8 cellular contexts compared by ENCODE assay signal in the genomic region with DNA sequence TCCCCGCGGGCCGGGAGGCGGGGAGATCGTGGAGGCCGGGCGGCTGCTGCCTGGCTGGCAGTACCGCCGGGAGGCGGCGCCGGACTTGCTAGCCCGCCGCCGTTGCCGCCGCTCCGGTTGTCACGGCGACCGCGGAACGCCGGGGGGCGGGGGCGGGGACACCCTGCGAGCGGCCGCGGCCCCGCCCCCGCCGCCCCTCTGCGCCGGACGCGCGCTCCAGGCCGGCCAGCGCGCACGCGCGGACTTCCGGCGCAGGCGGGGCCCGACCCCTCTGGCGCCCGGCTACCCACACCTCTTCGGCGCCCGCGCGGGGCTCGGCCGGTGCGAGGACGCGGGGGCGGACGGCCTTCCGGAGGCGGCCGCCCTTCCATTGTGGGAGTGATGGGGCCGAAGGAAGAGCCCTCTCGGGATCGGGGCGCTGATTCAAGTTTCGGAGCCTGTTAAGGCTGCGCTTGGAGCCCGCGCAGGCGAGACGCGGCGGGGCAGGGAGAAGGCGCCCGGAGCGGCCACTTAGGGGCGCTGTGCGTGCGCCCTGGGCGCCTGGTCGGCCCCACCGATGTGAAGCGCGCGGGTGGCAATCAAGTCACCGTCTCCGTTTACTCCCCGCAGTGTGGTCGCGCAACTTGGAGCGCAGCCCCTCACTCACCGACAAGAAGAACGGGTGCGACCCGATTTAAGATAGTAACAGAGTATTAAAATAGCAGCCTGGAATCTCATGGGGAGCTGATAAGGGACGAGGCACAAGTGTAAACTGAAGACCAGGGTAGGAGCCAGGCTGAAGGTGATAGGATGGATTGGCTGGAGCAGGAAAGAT. TPM values are rescaled to one million over a fixed set of nuclear protein-coding genes. Genes with fewer than 3 reads are reported as not detected.
DNase-seq lines count a peak whose midpoint lies in the region; ATAC-seq and TF ChIP-seq lines count a peak whose summit lies in the region.

No MANE protein-coding gene starts in this region.

- peaks cover 10% of the 10 kb centered on the region for H3K79me2 ChIP-seq in SU-DHL-6 (ENCODE audit: insufficient read depth, low read length)

- H3K4me2 ChIP-seq in SU-DHL-6 (ENCODE audit: low read depth, low read length, poor library complexity, severe bottlenecking) = peak overlapping the region; percentile 79

- intact Hi-C loops in heart left ventricle (cut with DNase I) = loop anchor here in 7 of 10 donors (5.0 to 10.0 kb wide), 6 partner anchors 73 to 363 kb away; no protein-coding TSS in a partner anchor
- intact Hi-C loops in posterior vena cava (cut with DNase I) = no loop called here
- intact Hi-C loops in upper lobe of right lung (cut with DNase I) = no loop called here

- WGBS in heart left ventricle, 4 donors = 0 to 1% (median 0%) methylated on average over 11 to 100 of the region's 100 CpGs

- ATAC-seq in HG02759 (IDR thresholded peaks at IDR 0.05; ENCODE audit: unreplicated experiment) = peak; percentile 86
- peak; percentile 86 to 94 (median 89) for ATAC-seq in heart left ventricle
- ATAC-seq in upper lobe of right lung = peak; percentile 93

- no peaks in the 10 kb centered on the region for H3K27me3 ChIP-seq in SU-DHL-6 (ENCODE audit: low read length)
- H3K27me3 ChIP-seq in adipocyte (replicated peaks; ENCODE audit: control insufficient read depth, insufficient read depth, low read length) = peaks cover 7% of the 10 kb centered on the region
- no peaks in the 10 kb centered on the region for H3K27me3 ChIP-seq in heart left ventricle
- no peaks in the 10 kb centered on the region for H3K27me3 ChIP-seq in upper lobe of right lung

- TF ChIP-seq CTCF in GM12874 (IDR thresholded peaks at IDR 0.05; ENCODE audit: insufficient read depth, low read depth, low read length) (peak; percentile 97), SU-DHL-6 (IDR thresholded peaks at IDR 0.05; ENCODE audit: insufficient read depth, low read length, poor library complexity, severe bottlenecking) (peak; percentile 98), heart left ventricle (IDR thresholded peaks at IDR 0.05) (peak; percentile 75 to 96 (median 86)), upper lobe of right lung (IDR thresholded peaks at IDR 0.05) (peak; percentile 84)

- H3K9me2 ChIP-seq in SU-DHL-6 (replicated peaks; ENCODE audit: insufficient read depth, low read length) = no peaks in the 10 kb centered on the region

- DNase-seq in NCI-H128 (lab: John Stamatoyannopoulos, UW; ENCODE audit: unreplicated experiment) (peak; percentile 74), adipocyte (ENCODE audit: low read depth) (peak; percentile 98), heart left ventricle (peak; percentile 95 to 97 (median 96)), posterior vena cava (ENCODE audit: low spot score) (peak; percentile 97), upper lobe of right lung (peak; percentile 98)

- H2AFZ ChIP-seq in SU-DHL-6 (ENCODE audit: low read depth, low read length, severe bottlenecking) = peak overlapping the region; percentile 92

- H3K9me3 ChIP-seq in SU-DHL-6 (ENCODE audit: insufficient read depth, low read length) = no peaks in the 10 kb centered on the region
- H3K9me3 ChIP-seq in adipocyte (ENCODE audit: control insufficient read depth, low read length) = no peaks in the 10 kb centered on the region
- H3K9me3 ChIP-seq in heart left ventricle = no peaks in the 10 kb centered on the region
- no peaks in the 10 kb centered on the region for H3K9me3 ChIP-seq in upper lobe of right lung

- H3F3A ChIP-seq in SU-DHL-6 (ENCODE audit: insufficient read depth) = 0 out of 2 replicates have a peak, but pooled peaks cover 6% of the 10 kb centered on the region

- H4K20me1 ChIP-seq in SU-DHL-6 (ENCODE audit: low read depth, low read length) = peaks cover 22% of the 10 kb centered on the region

- peak in 1 of 2 donors; percentile 48 for TF ChIP-seq POLR2A in heart left ventricle (IDR thresholded peaks at IDR 0.05)

- H3K36me3 ChIP-seq in SU-DHL-6 (ENCODE audit: low read length) (no peaks in the 10 kb centered on the region), adipocyte (ENCODE audit: control insufficient read depth, insufficient read depth, low read length, severe bottlenecking) (no peaks in the 10 kb centered on the region), heart left ventricle (no peaks in the 10 kb centered on the region), upper lobe of right lung (no peaks in the 10 kb centered on the region)

- H3K9ac ChIP-seq in SU-DHL-6 (ENCODE audit: low read length) (peak overlapping the region; percentile 71), adipocyte (ENCODE audit: low read length) (peak overlapping the region; percentile 71)

- H3K27ac ChIP-seq in SU-DHL-6 (ENCODE audit: low read depth, low read length) = peak overlapping the region; percentile 72
- peak overlapping the region; percentile 64 to 95 (median 90) for H3K27ac ChIP-seq in heart left ventricle
- H3K27ac ChIP-seq in upper lobe of right lung = peak overlapping the region; percentile 81

- H3K4me3 ChIP-seq in SU-DHL-6 (ENCODE audit: insufficient read depth, low read length, poor library complexity, severe bottlenecking) (peak overlapping the region; percentile 86), adipocyte (ENCODE audit: low read length) (peak overlapping the region; percentile 80), heart left ventricle (peak overlapping the region; percentile 55 to 91 (median 76)), upper lobe of right lung (peak overlapping the region; percentile 76)

- H3K4me1 ChIP-seq in adipocyte (ENCODE audit: control insufficient read depth, insufficient read depth, low read length) (peaks cover 16% of the 10 kb centered on the region), heart left ventricle (peaks cover 0 to 32% (median 24%) of the 10 kb centered on the region in 12 donors), upper lobe of right lung (peaks cover 28% of the 10 kb centered on the region)

RNA-seq across cellular contexts. Expression of a gene that starts 0.4 kb away (rescaled TPM):
- total RNA-seq in heart left ventricle (10 to 100 TPM; 19.8 to 34.4 (median 22.9) TPM), posterior vena cava (10 to 100 TPM; 31.0 to 34.4 TPM), upper lobe of right lung (52.0 TPM)
- 10 to 100 TPM in 1 of 2 donors, 1 to 10 TPM in 1; 7.7 to 21.2 TPM for polyA plus RNA-seq in heart left ventricle

Comparison
In these comparisons a context has a peak if more than half of its experiments do, and no peak if none do; other contexts are left out.
1. Peak in every context shown above with its lines: DNase-seq, ATAC-seq, H3K4me3 ChIP-seq and H3K27ac ChIP-seq.
2. intact Hi-C loops: an anchor here in heart left ventricle (5.0 to 10.0 kb wide); none called in posterior vena cava and upper lobe of right lung.